In genomic region chr15:89359471-89360293, GRCh38 we compare ENCODE assay signal across 11 cellular contexts. TPM values are rescaled to one million over a fixed set of nuclear protein-coding genes. Genes with fewer than 3 reads are reported as not detected.
DNase-seq lines count a peak whose midpoint lies in the region; ATAC-seq and TF ChIP-seq lines count a peak whose summit lies in the region.
"Had no signal": no experiment of that assay in that cellular context is flagged by ENCODE, and none has a peak within 500 bp of the region (broad histone marks: within the 10 kb centered on the region; RNA-seq: fewer than 3 reads in every experiment).

No MANE protein-coding gene starts in this region.

- no peaks in the 10 kb centered on the region for H4K20me1 ChIP-seq in GM23248 (ENCODE audit: insufficient read depth)

- no peak for TF ChIP-seq CTCF in CD4-positive, alpha-beta T cell (IDR thresholded peaks at IDR 0.05)
- no peak for TF ChIP-seq CTCF in HFFc6 (IDR thresholded peaks at IDR 0.05)

- ATAC-seq in CD4-positive, alpha-beta T cell (ENCODE audit: poor library complexity) = no peak
- ATAC-seq in activated T-helper 17 cell treated with anti-CD3 and anti-CD28 coated beads, Interleukin-2, amount 50 U/mL, for 72 hours (replicated peaks) = no peak
- no peak for ATAC-seq in naive thymus-derived CD8-positive, alpha-beta T cell
- no peak for ATAC-seq in HG03457 (IDR thresholded peaks at IDR 0.05; ENCODE audit: unreplicated experiment)
- ATAC-seq in activated CD8-positive, alpha-beta memory T cell treated with anti-CD3 and anti-CD28 coated beads, Interleukin-2, amount 10 ng/mL, durations not matched to agents 7 days and 5 days = no peak

- POLR2A ChIA-PET in CD4-positive, alpha-beta T cell (lab: Charles Lee) = interaction anchor here (1.0 to 1.5 kb wide), 2 partner anchors 10 to 69 kb away, joined by 3 to 6 read pairs; no protein-coding TSS in a partner anchor
- POLR2A ChIA-PET in naive thymus-derived CD8-positive, alpha-beta T cell (lab: Charles Lee) = interaction anchor here (0.8 to 2.1 kb wide), 2 partner anchors 18 to 20 kb away, joined by 3 to 8 read pairs; no protein-coding TSS in a partner anchor

- peaks cover 92% of the 10 kb centered on the region for H3K27me3 ChIP-seq in CD4-positive, alpha-beta T cell (ENCODE audit: control insufficient read depth, insufficient read depth, low read length)
- H3K27me3 ChIP-seq in GM23248 (replicated peaks; ENCODE audit: insufficient read depth) = peaks cover 86% of the 10 kb centered on the region

- no peaks in the 10 kb centered on the region for H3K9me2 ChIP-seq in GM23248 (ENCODE audit: insufficient read depth)

- H3K4me3 Mint-ChIP-seq in CD4-positive, alpha-beta T cell = peak overlapping the region; percentile 34
- H3K4me3 Mint-ChIP-seq in activated T-helper 17 cell treated with anti-CD3 and anti-CD28 coated beads, Interleukin-2, amount 50 U/mL, for 72 hours = peak overlapping the region; percentile 63
- H3K4me3 Mint-ChIP-seq in naive thymus-derived CD8-positive, alpha-beta T cell = peak overlapping the region in 8 of 10 donors; percentile 4 to 75 (median 50)
- H3K4me3 Mint-ChIP-seq in HFFc6 = no peak overlapping the region
- no peak overlapping the region for H3K4me3 Mint-ChIP-seq in activated CD8-positive, alpha-beta memory T cell treated with anti-CD3 and anti-CD28 coated beads, Interleukin-2, amount 10 ng/mL, durations not matched to agents 7 days and 5 days

- H3K9me3 Mint-ChIP-seq in CD4-positive, alpha-beta T cell = no peaks in the 10 kb centered on the region
- no peaks in the 10 kb centered on the region for H3K9me3 Mint-ChIP-seq in activated T-helper 17 cell treated with anti-CD3 and anti-CD28 coated beads, Interleukin-2, amount 50 U/mL, for 72 hours
- peaks cover 0 to 4% (median 0%) of the 10 kb centered on the region in 9 donors for H3K9me3 Mint-ChIP-seq in naive thymus-derived CD8-positive, alpha-beta T cell
- H3K9me3 Mint-ChIP-seq in HFFc6 = no peaks in the 10 kb centered on the region
- no peaks in the 10 kb centered on the region for H3K9me3 Mint-ChIP-seq in activated CD8-positive, alpha-beta memory T cell treated with anti-CD3 and anti-CD28 coated beads, Interleukin-2, amount 10 ng/mL, durations not matched to agents 7 days and 5 days (ENCODE audit: low read depth)
- H3K9me3 Mint-ChIP-seq: stimulated activated naive CD8-positive, alpha-beta T cell treated with anti-CD3 and anti-CD28 coated beads, Interleukin-15, Interleukin-2, amounts not matched to agents 100 ng/mL and 50 ng/mL, for 24 hours had no signal

- peaks cover 85% of the 10 kb centered on the region for H3K27me3 Mint-ChIP-seq in CD4-positive, alpha-beta T cell
- H3K27me3 Mint-ChIP-seq in activated T-helper 17 cell treated with anti-CD3 and anti-CD28 coated beads, Interleukin-2, amount 50 U/mL, for 72 hours = peaks cover 54% of the 10 kb centered on the region
- peaks cover 47 to 92% (median 69%) of the 10 kb centered on the region in 5 donors for H3K27me3 Mint-ChIP-seq in naive thymus-derived CD8-positive, alpha-beta T cell
- H3K27me3 Mint-ChIP-seq in HFFc6 (ENCODE audit: insufficient read depth) = peaks cover 75% of the 10 kb centered on the region
- H3K27me3 Mint-ChIP-seq in activated CD8-positive, alpha-beta memory T cell treated with anti-CD3 and anti-CD28 coated beads, Interleukin-2, amount 10 ng/mL, durations not matched to agents 7 days and 5 days = peaks cover 86% of the 10 kb centered on the region

- no peaks in the 10 kb centered on the region for H3K36me3 ChIP-seq in GM23248 (ENCODE audit: low read depth)

- no peak overlapping the region for H3K27ac Mint-ChIP-seq in CD4-positive, alpha-beta T cell
- H3K27ac Mint-ChIP-seq in activated T-helper 17 cell treated with anti-CD3 and anti-CD28 coated beads, Interleukin-2, amount 50 U/mL, for 72 hours = no peak overlapping the region
- H3K27ac Mint-ChIP-seq in naive thymus-derived CD8-positive, alpha-beta T cell = no peak overlapping the region
- H3K27ac Mint-ChIP-seq in HFFc6 = no peak overlapping the region
- H3K27ac Mint-ChIP-seq in activated CD8-positive, alpha-beta memory T cell treated with anti-CD3 and anti-CD28 coated beads, Interleukin-2, amount 10 ng/mL, durations not matched to agents 7 days and 5 days = no peak overlapping the region

- no peak overlapping the region for H3K9ac ChIP-seq in GM23248

- no peaks in the 10 kb centered on the region for H3K36me3 Mint-ChIP-seq in CD4-positive, alpha-beta T cell (ENCODE audit: low read depth)
- no peaks in the 10 kb centered on the region for H3K36me3 Mint-ChIP-seq in activated T-helper 17 cell treated with anti-CD3 and anti-CD28 coated beads, Interleukin-2, amount 50 U/mL, for 72 hours (ENCODE audit: low read depth)
- H3K36me3 Mint-ChIP-seq in naive thymus-derived CD8-positive, alpha-beta T cell = peaks cover 0 to 9% (median 0%) of the 10 kb centered on the region in 3 donors
- H3K36me3 Mint-ChIP-seq in HFFc6 (ENCODE audit: low read depth) = no peaks in the 10 kb centered on the region
- H3K36me3 Mint-ChIP-seq in activated CD8-positive, alpha-beta memory T cell treated with anti-CD3 and anti-CD28 coated beads, Interleukin-2, amount 10 ng/mL, durations not matched to agents 7 days and 5 days = no peaks in the 10 kb centered on the region

- H3K4me1 ChIP-seq in GM23248 (ENCODE audit: insufficient read depth) = no peaks in the 10 kb centered on the region

- intact Hi-C loops in CD4-positive, alpha-beta T cell (cut with DNase I, micrococcal nuclease) = loop anchor here in 1 of 2 experiments (2.0 to 5.0 kb wide), 2 partner anchors 43 to 197 kb away; no protein-coding TSS in a partner anchor

- H3K4me3 ChIP-seq in GM23248 = peak overlapping the region; percentile 79; the same call in 1 of the 2 replicates

- peaks cover 8% of the 10 kb centered on the region for H3K4me1 Mint-ChIP-seq in CD4-positive, alpha-beta T cell (ENCODE audit: low read depth)
- H3K4me1 Mint-ChIP-seq in activated T-helper 17 cell treated with anti-CD3 and anti-CD28 coated beads, Interleukin-2, amount 50 U/mL, for 72 hours = no peaks in the 10 kb centered on the region
- peaks cover 12 to 30% (median 19%) of the 10 kb centered on the region in 4 donors for H3K4me1 Mint-ChIP-seq in naive thymus-derived CD8-positive, alpha-beta T cell
- H3K4me1 Mint-ChIP-seq in HFFc6 (ENCODE audit: low read depth) = no peaks in the 10 kb centered on the region
- peaks cover 7% of the 10 kb centered on the region for H3K4me1 Mint-ChIP-seq in activated CD8-positive, alpha-beta memory T cell treated with anti-CD3 and anti-CD28 coated beads, Interleukin-2, amount 10 ng/mL, durations not matched to agents 7 days and 5 days

- no peaks in the 10 kb centered on the region for H3K9me3 ChIP-seq in CD4-positive, alpha-beta T cell (ENCODE audit: control insufficient read depth, low read length)
- no peaks in the 10 kb centered on the region for H3K9me3 ChIP-seq in GM23248 (ENCODE audit: low read depth)

- H2AFZ ChIP-seq in GM23248 = no peak overlapping the region

- no peak overlapping the region for H3K27ac ChIP-seq in CD4-positive, alpha-beta T cell (ENCODE audit: low read depth, low read length)
- H3K27ac ChIP-seq in GM23248 = no peak overlapping the region
- H3K27ac ChIP-seq: epithelial cell of prostate had no signal

- CTCF ChIA-PET in CD4-positive, alpha-beta T cell (lab: Charles Lee) = interaction anchor here (0.8 to 4.6 kb wide), 28 partner anchors 9 to 263 kb away, joined by 3 to 35 read pairs (median 6); partner anchors contain the start of genes FANCI and POLG
- CTCF ChIA-PET in activated CD8-positive, alpha-beta memory T cell treated with anti-CD3 and anti-CD28 coated beads, Interleukin-2, amount 10 ng/mL, durations not matched to agents 7 days and 5 days (lab: Charles Lee) = interaction anchor here (0.6 to 11.3 kb wide), 35 partner anchors 9 to 891 kb away, joined by 3 to 154 read pairs (median 7); partner anchors contain the start of gene POLG

- no peaks in the 10 kb centered on the region for H3K79me2 ChIP-seq in GM23248 (ENCODE audit: insufficient read depth)

- DNase-seq in CD4-positive, alpha-beta T cell = no peak
- no peak for DNase-seq in GM23248
- DNase-seq in naive thymus-derived CD8-positive, alpha-beta T cell = no peak
- no peak for DNase-seq in HFFc6
- DNase-seq in activated CD8-positive, alpha-beta memory T cell treated with anti-CD3 and anti-CD28 coated beads, Interleukin-2, amount 10 ng/mL, durations not matched to agents 7 days and 5 days = no peak
- DNase-seq: mammary epithelial cell; stimulated activated CD4-positive, alpha-beta T cell treated with anti-CD3 and anti-CD28 coated beads, Interleukin-1b, Interleukin-23, amount 100 ng/mL, for 48 hours had no signal

- in situ Hi-C loops in GM23248 (cut with MboI) = loop anchor here (10.0 kb wide), 1 partner anchor 65 kb away; no protein-coding TSS in a partner anchor

- no peaks in the 10 kb centered on the region for H3F3A ChIP-seq in GM23248 (ENCODE audit: insufficient read depth)

- 11 to 13% methylated on average over 31 to 32 of the region's 32 CpGs for WGBS in GM23248 (ENCODE audit: low coverage in 1 of 2, low lambda C conversion rate in 2 of 2, missing lambda C conversion rate in 2 of 2), 2 experiments

- peak overlapping the region; percentile 78 for H3K4me2 ChIP-seq in GM23248 (ENCODE audit: unreplicated experiment)

RNA-seq across cellular contexts. Expression of gene POLG, which starts 25.1 kb away (rescaled TPM):
- 100 to 1,000 TPM; 139 to 140 TPM for total RNA-seq in CD4-positive, alpha-beta T cell
- total RNA-seq in GM23248 (2014; rRNA removed; shearing (Covaris generic)) = 57.7 and 66.7 TPM in 2 replicates
- polyA plus RNA-seq in GM23248 (2016; fragmentation: Nextera tagmentation; extraction: Ambion mirVana) = 16.0 and 18.7 TPM in 2 replicates
- 10 to 100 TPM; 76.9 to 89.7 TPM for total RNA-seq in activated T-helper 17 cell treated with anti-CD3 and anti-CD28 coated beads, Interleukin-2, amount 50 U/mL, for 72 hours
- total RNA-seq in naive thymus-derived CD8-positive, alpha-beta T cell = 100 to 1,000 TPM; 128 to 130 TPM
- polyA plus RNA-seq in naive thymus-derived CD8-positive, alpha-beta T cell = 10 to 100 TPM; 29.9 to 54.5 (median 35.3) TPM
- 10 to 100 TPM; 33.1 to 48.3 (median 35.2) TPM for total RNA-seq in HFFc6 (2021; fragmentation: NEBNext Ultra II Directional; extraction: Animal tissue kit (Norgen Biotek cat#: 25700))
- 100 to 1,000 TPM; 117 to 119 TPM for total RNA-seq in activated CD8-positive, alpha-beta memory T cell treated with anti-CD3 and anti-CD28 coated beads, Interleukin-2, amount 10 ng/mL, durations not matched to agents 7 days and 5 days

Comparison
In these comparisons a context has a peak if more than half of its experiments do, and no peak if none do; other contexts are left out.
1. H3K4me3 Mint-ChIP-seq: peak in CD4-positive, alpha-beta T cell (single experiment), activated T-helper 17 cell treated with anti-CD3 and anti-CD28 coated beads, Interleukin-2, amount 50 U/mL, for 72 hours (single experiment) and naive thymus-derived CD8-positive, alpha-beta T cell (8 of 10); none in HFFc6 (single experiment) and activated CD8-positive, alpha-beta memory T cell treated with anti-CD3 and anti-CD28 coated beads, Interleukin-2, amount 10 ng/mL, durations not matched to agents 7 days and 5 days (single experiment).